In the genomic region with DNA sequence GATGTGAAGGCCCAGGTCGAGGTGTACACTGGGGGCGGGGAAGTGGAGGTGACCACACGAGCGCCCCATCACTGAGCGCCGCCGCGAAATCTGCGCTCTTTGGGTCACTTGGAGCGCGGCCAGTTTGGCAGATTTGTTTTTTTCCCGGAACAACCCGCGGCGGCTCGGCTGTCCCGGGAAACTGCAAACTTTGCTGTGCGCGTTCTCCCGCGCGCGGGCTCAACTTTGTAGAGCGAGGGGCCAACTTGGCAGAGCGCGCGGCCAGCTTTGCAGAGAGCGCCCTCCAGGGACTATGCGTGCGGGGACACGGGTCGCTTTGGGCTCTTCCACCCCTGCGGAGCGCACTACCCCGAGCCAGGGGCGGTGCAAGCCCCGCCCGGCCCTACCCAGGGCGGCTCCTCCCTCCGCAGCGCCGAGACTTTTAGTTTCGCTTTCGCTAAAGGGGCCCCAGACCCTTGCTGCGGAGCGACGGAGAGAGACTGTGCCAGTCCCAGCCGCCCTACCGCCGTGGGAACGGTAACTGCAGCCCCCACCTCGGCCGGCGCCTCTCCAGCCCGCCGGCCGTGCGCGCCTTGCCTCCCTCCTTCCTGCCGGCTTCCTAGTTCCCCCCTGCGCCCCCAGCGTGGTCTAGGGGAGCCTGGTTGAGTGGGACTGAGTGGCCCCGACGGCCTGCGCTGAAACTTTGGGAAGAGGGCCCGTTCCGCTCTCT, we compare ENCODE assay signal across 8 cellular contexts. TPM values are rescaled to one million over a fixed set of nuclear protein-coding genes. Genes with fewer than 3 reads are reported as not detected.
DNase-seq lines count a peak whose midpoint lies in the region; ATAC-seq and TF ChIP-seq lines count a peak whose summit lies in the region.

CASP7 (plus strand) TSS at position 450 of the 709 bp plus-strand sequence. CDS start 17,582 bp downstream, outside the sequence.

- intact Hi-C loops in stomach (cut with DNase I; ENCODE audit: low total_unique reads) = no loop called here

- H3K4me1 ChIP-seq in HUES6 (ENCODE audit: control insufficient read depth, insufficient read depth, low read length) (no peaks in the 10 kb centered on the region), stomach (peaks cover 0 to 31% (median 21%) of the 10 kb centered on the region in 4 donors)

- H2AFZ ChIP-seq in neural cell (ENCODE audit: low read depth, low read length) = peak within 1 kb of the TSS; percentile 14

- H4K20me1 ChIP-seq in neural cell (ENCODE audit: insufficient read depth) = no peaks in the 10 kb centered on the region

- TF ChIP-seq POLR2A in Raji (IDR thresholded peaks at IDR 0.05; ENCODE audit: insufficient read depth, low read depth, low read length) = peak; percentile 51
- peak in 1 of 4 donors; percentile 36 for TF ChIP-seq POLR2A in stomach (IDR thresholded peaks at IDR 0.05)

- H3K27ac ChIP-seq in HUES6 (ENCODE audit: low read depth, low read length) (no peak within 1 kb of the TSS; the same call in 1 of the 2 replicates), neural cell (ENCODE audit: low read length) (no peak within 1 kb of the TSS), stomach (peak within 1 kb of the TSS; percentile 96 to 100 (median 99))

- no peaks in the 10 kb centered on the region for H3K9me2 ChIP-seq in neural cell (ENCODE audit: insufficient read depth, low read length)

- H3K9me3 ChIP-seq in HUES6 (ENCODE audit: control insufficient read depth, insufficient read depth, low read depth, low read length) = no peaks in the 10 kb centered on the region
- no peaks in the 10 kb centered on the region for H3K9me3 ChIP-seq in neural cell (ENCODE audit: low read length)
- no peaks in the 10 kb centered on the region for H3K9me3 ChIP-seq in stomach

- TF ChIP-seq CTCF in neural cell (IDR thresholded peaks at IDR 0.05; ENCODE audit: poor library complexity, severe bottlenecking) = no peak
- no peak for TF ChIP-seq CTCF in stomach (IDR thresholded peaks at IDR 0.05)

- H3K79me2 ChIP-seq in neural cell (replicated peaks; ENCODE audit: insufficient read depth, low read length) = no peaks in the 10 kb centered on the region

- peak; percentile 64 for ATAC-seq in GM21423 (IDR thresholded peaks at IDR 0.05; ENCODE audit: unreplicated experiment)

- WGBS in stomach, 5 donors = 0 to 1% (median 1%) methylated on average over 22 to 67 of the region's 67 CpGs

- H3K4me2 ChIP-seq in neural cell (ENCODE audit: low read length) = peak within 1 kb of the TSS; percentile 97

- H3K9ac ChIP-seq in HUES6 (ENCODE audit: low read length) = peak within 1 kb of the TSS; percentile 75
- H3K9ac ChIP-seq in neural cell (ENCODE audit: low read length) = no peak within 1 kb of the TSS

- H3K4me3 ChIP-seq in HUES6 (ENCODE audit: low read depth, low read length) = peak within 1 kb of the TSS; percentile 87
- peak within 1 kb of the TSS; percentile 88 for H3K4me3 ChIP-seq in neural cell (ENCODE audit: low read length)
- peak within 1 kb of the TSS; percentile 75 to 99 (median 85) for H3K4me3 ChIP-seq in stomach

- TF ChIP-seq EP300 in neural cell (conservative IDR thresholded peaks at IDR 0.05; ENCODE audit: poor library complexity, severe bottlenecking) (no peak), stomach (IDR thresholded peaks at IDR 0.05) (no peak)

- H3F3A ChIP-seq in neural cell (ENCODE audit: insufficient read depth, low read length, poor library complexity, severe bottlenecking) = no peaks in the 10 kb centered on the region

- no peaks in the 10 kb centered on the region for H3K36me3 ChIP-seq in HUES6 (ENCODE audit: control insufficient read depth, insufficient read depth, low read length)
- H3K36me3 ChIP-seq in neural cell (ENCODE audit: insufficient read depth, low read length) = no peaks in the 10 kb centered on the region
- peaks cover 0 to 6% (median 2%) of the 10 kb centered on the region in 4 donors for H3K36me3 ChIP-seq in stomach

- TF ChIP-seq RAD21 in neural cell (conservative IDR thresholded peaks at IDR 0.05) = no peak

- H3K27me3 ChIP-seq in HUES6 (ENCODE audit: control insufficient read depth, insufficient read depth, low read length) (peaks cover 9% of the 10 kb centered on the region; the same call in 1 of the 2 replicates), neural cell (ENCODE audit: insufficient read depth, low read depth, low read length) (peaks cover 20% of the 10 kb centered on the region), stomach (no peaks in the 10 kb centered on the region)

- DNase-seq in DMS53 (lab: John Stamatoyannopoulos, UW) (peak; percentile 91), fibroblast of the conjunctiva (ENCODE audit: low read depth) (peak; percentile 47), stomach (peak; percentile 81)
- DNase-seq in activated effector memory CD4-positive, alpha-beta T cell treated with anti-CD3 and anti-CD28 coated beads, Interleukin-2, amount 50 U/mL, for 16 hours = peak; percentile 93

TF ChIP-seq in neural cell, 6 proteins besides CTCF, POLR2A, EP300 and RAD21:
- no peak for TF ChIP-seq SMC3 (conservative IDR thresholded peaks at IDR 0.05; ENCODE audit: poor library complexity)

RNA-seq across cellular contexts. Expression of gene CASP7, which starts in this region (rescaled TPM):
- 0.72 and 0.77 TPM in 2 replicates for polyA plus RNA-seq in neural cell
- not detected in 2 replicates for polyA minus RNA-seq in neural cell
- 10 to 100 TPM; 15.1 to 62.6 (median 20.4) TPM for total RNA-seq in stomach
- 10 to 100 TPM; 20.2 to 77.9 (median 31.7) TPM for polyA plus RNA-seq in stomach

Comparison
In these comparisons a context has a peak if more than half of its experiments do, and no peak if none do; other contexts are left out.
1. RNA of gene CASP7 (polyA plus RNA-seq): 20.2 to 77.9 TPM in stomach; 0.72 to 0.77 TPM in neural cell; every median in the first group is over 10 times any median in the second.
2. H3K27ac ChIP-seq: peak in stomach (5 of 5); none in HUES6 (single experiment) and neural cell (single experiment).
3. Peak in every context shown above with its lines, with median percentiles within 50 percentile points of each other: DNase-seq and H3K4me3 ChIP-seq.